In the genomic region with DNA sequence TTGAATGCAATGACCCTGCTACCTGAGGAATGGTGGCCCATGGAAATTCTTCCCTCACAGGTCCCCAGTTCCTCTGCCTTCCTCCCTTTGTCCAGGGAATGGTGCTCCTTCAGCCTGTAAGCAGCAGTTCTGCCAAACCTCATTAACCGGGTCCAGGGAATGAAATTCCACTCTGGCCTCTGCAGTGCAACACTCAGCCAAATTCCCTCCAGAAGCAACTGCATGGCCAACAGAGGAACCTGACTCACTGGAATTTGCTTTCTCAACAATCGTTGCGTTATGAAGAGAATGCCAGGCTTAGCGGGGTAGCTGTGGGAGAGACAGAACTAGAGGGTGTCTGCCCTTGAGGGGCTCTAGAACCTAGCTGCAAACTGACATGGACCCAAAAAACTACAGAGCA, we compare ENCODE assay signal across 16 cellular contexts.
DNase-seq lines count a peak whose midpoint lies in the region; ATAC-seq and TF ChIP-seq lines count a peak whose summit lies in the region.
"Had no signal": no experiment of that assay in that cellular context is flagged by ENCODE, and none has a peak within 500 bp of the region (broad histone marks: within the 10 kb centered on the region; RNA-seq: fewer than 3 reads in every experiment).

No MANE protein-coding gene starts in this region.

- no peak overlapping the region for H3K4me3 ChIP-seq in foreskin fibroblast (ENCODE audit: low read depth in 1 of 2, low read length in 2 of 2)
- H3K4me3 ChIP-seq in ovary = no peak overlapping the region
- H3K4me3 ChIP-seq: BLaER1 had no signal

- DNase-seq in AG09319 (ENCODE audit: extremely low read depth, low read depth) (peak; percentile 56), amniotic epithelial cell (ENCODE audit: low read depth) (peak; percentile 89), foreskin fibroblast (peak; percentile 63 to 83), ovary (peak in 4 of 5 donors; percentile 36 to 61 (median 51)), KBM-7 (no peak)
- no peak for DNase-seq in stimulated activated effector memory CD8-positive, alpha-beta T cell treated with anti-CD3 and anti-CD28 coated beads, Interleukin-12 subunit alpha, Interleukin-12 subunit beta, amount 100 ng/mL, for 72 hours (ENCODE audit: low spot score in 2 of 2)
- DNase-seq in central memory CD4-positive, alpha-beta T cell = no peak
- DNase-seq: activated CD4-positive, CD25-positive, alpha-beta regulatory T cell treated with anti-CD3 and anti-CD28 coated beads, Interleukin-2, amount 50 U/mL, for 72 hours; activated T-cell treated with anti-CD3 and anti-CD28 coated beads, Interleukin-2, amount 50 U/mL, for 72 hours; foreskin melanocyte; NCI-H1417; NCI-H748 treated with DMSO at 0.1 percent for 48 hours had no signal

- ATAC-seq in stimulated activated effector memory CD8-positive, alpha-beta T cell treated with anti-CD3 and anti-CD28 coated beads, Interleukin-12 subunit alpha, Interleukin-12 subunit beta, amount 100 ng/mL, for 72 hours = no peak
- no peak for ATAC-seq in HG03378 (IDR thresholded peaks at IDR 0.05; ENCODE audit: unreplicated experiment)
- ATAC-seq: activated T-cell treated with anti-CD3 and anti-CD28 coated beads, Interleukin-2, amount 50 U/mL, for 72 hours had no signal

- TF ChIP-seq CTCF in AG09319 (IDR thresholded peaks at IDR 0.05; ENCODE audit: low read depth, low read length) = no peak
- TF ChIP-seq CTCF in foreskin fibroblast (IDR thresholded peaks at IDR 0.05; ENCODE audit: low read depth, low read length) = no peak
- no peak for TF ChIP-seq CTCF in ovary (IDR thresholded peaks at IDR 0.05)

- H3K9me3 ChIP-seq in ovary = no peaks in the 10 kb centered on the region
- H3K9me3 ChIP-seq: BLaER1 had no signal

- no peak overlapping the region for H3K27ac ChIP-seq in ovary
- H3K27ac ChIP-seq: BLaER1, parathyroid adenoma had no signal

- H3K4me3 Mint-ChIP-seq in stimulated activated effector memory CD8-positive, alpha-beta T cell treated with anti-CD3 and anti-CD28 coated beads, Interleukin-12 subunit alpha, Interleukin-12 subunit beta, amount 100 ng/mL, for 72 hours = no peak overlapping the region
- H3K4me3 Mint-ChIP-seq: activated T-cell treated with anti-CD3 and anti-CD28 coated beads, Interleukin-2, amount 50 U/mL, for 72 hours; brain had no signal

- no peaks in the 10 kb centered on the region for H3K27me3 ChIP-seq in ovary
- H3K27me3 ChIP-seq: BLaER1 had no signal

- no peaks in the 10 kb centered on the region for H3K36me3 Mint-ChIP-seq in stimulated activated effector memory CD8-positive, alpha-beta T cell treated with anti-CD3 and anti-CD28 coated beads, Interleukin-12 subunit alpha, Interleukin-12 subunit beta, amount 100 ng/mL, for 72 hours
- H3K36me3 Mint-ChIP-seq: brain had no signal

- no peak for TF ChIP-seq EP300 in ovary (IDR thresholded peaks at IDR 0.05)

- peaks cover 13% of the 10 kb centered on the region for H3K4me1 ChIP-seq in ovary (ENCODE audit: insufficient read depth)
- H3K4me1 ChIP-seq: parathyroid adenoma had no signal

- no peak for TF ChIP-seq POLR2A in ovary (IDR thresholded peaks at IDR 0.05)

- H3K27ac Mint-ChIP-seq in stimulated activated effector memory CD8-positive, alpha-beta T cell treated with anti-CD3 and anti-CD28 coated beads, Interleukin-12 subunit alpha, Interleukin-12 subunit beta, amount 100 ng/mL, for 72 hours = no peak overlapping the region
- H3K27ac Mint-ChIP-seq: activated T-cell treated with anti-CD3 and anti-CD28 coated beads, Interleukin-2, amount 50 U/mL, for 72 hours had no signal

- H3K4me1 Mint-ChIP-seq in stimulated activated effector memory CD8-positive, alpha-beta T cell treated with anti-CD3 and anti-CD28 coated beads, Interleukin-12 subunit alpha, Interleukin-12 subunit beta, amount 100 ng/mL, for 72 hours = no peaks in the 10 kb centered on the region

- 8 to 12% (median 10%) methylated on average over 4 of the region's 4 CpGs for WGBS in ovary, 3 donors

- in situ Hi-C loops in KBM-7 (cut with MboI; ENCODE audit: low pct_unique_long_range_greater_than_20kb, low sequenced_read_pairs) = no loop called here

- intact Hi-C loops in ovary (cut with DNase I) = no loop called here

- H3K9me3 Mint-ChIP-seq in stimulated activated effector memory CD8-positive, alpha-beta T cell treated with anti-CD3 and anti-CD28 coated beads, Interleukin-12 subunit alpha, Interleukin-12 subunit beta, amount 100 ng/mL, for 72 hours = no peaks in the 10 kb centered on the region
- H3K9me3 Mint-ChIP-seq: activated T-cell treated with anti-CD3 and anti-CD28 coated beads, Interleukin-2, amount 50 U/mL, for 72 hours had no signal

- no peaks in the 10 kb centered on the region for H3K36me3 ChIP-seq in ovary
- H3K36me3 ChIP-seq: BLaER1 had no signal

Comparison
In these comparisons a context has a peak if more than half of its experiments do, and no peak if none do; other contexts are left out.
1. DNase-seq: peak in AG09319 (single experiment), amniotic epithelial cell (single experiment), foreskin fibroblast (2 of 2) and ovary (4 of 5); none in stimulated activated effector memory CD8-positive, alpha-beta T cell treated with anti-CD3 and anti-CD28 coated beads, Interleukin-12 subunit alpha, Interleukin-12 subunit beta, amount 100 ng/mL, for 72 hours (0 of 2), KBM-7 (single experiment) and central memory CD4-positive, alpha-beta T cell (single experiment).